Comparison of ENCODE assay signal across 1 cellular context in genomic region chr5:139517683-139518564, GRCh38.
TF ChIP-seq lines count a peak whose summit lies in the region.

No MANE protein-coding gene starts in this region.

TF ChIP-seq in K562, 482 proteins besides CTCF, POLR2A, EP300 and RAD21 (continued from another document and continues in another):
- TF ChIP-seq ZNF507 (tag; conservative IDR thresholded peaks at IDR 0.05) (no peak), ASH1L (IDR thresholded peaks at IDR 0.05; ENCODE audit: borderline replicate concordance, low read depth, partially characterized antibody) (no peak), ZNF431 (CRISPR knock-in tag; IDR thresholded peaks at IDR 0.05) (no peak; the same call in 1 of the 2 replicates), TRIM28 (IDR thresholded peaks at IDR 0.05) (no peak; the same call in 1 of the 2 replicates), MTA1 (IDR thresholded peaks at IDR 0.05; ENCODE audit: borderline replicate concordance) (0 out of 2 replicates have a peak, but pooled peaks have one; percentile 35), HNRNPLL (IDR thresholded peaks at IDR 0.05; ENCODE audit: low read depth, low read length, poor library complexity, severe bottlenecking) (peak; percentile 46), MEF2D (tag; conservative IDR thresholded peaks at IDR 0.05; ENCODE audit: low read depth) (0 out of 2 replicates have a peak, but pooled peaks have one; percentile 38), MYBL2 (IDR thresholded peaks at IDR 0.05; ENCODE audit: low read depth) (no peak), MYBL2 (CRISPR knock-in tag; IDR thresholded peaks at IDR 0.05; ENCODE audit: borderline replicate concordance) (no peak), ARID2 (IDR thresholded peaks at IDR 0.05) (no peak), STAT5B (CRISPR knock-in tag; IDR thresholded peaks at IDR 0.05) (no peak), CHD1 (IDR thresholded peaks at IDR 0.05; ENCODE audit: low read length) (peak; percentile 42), SP2 (IDR thresholded peaks at IDR 0.05; ENCODE audit: extremely low read depth, low read depth, low read length, poor library complexity, severe bottlenecking) (no peak), EP400 (IDR thresholded peaks at IDR 0.05) (peak; percentile 91), GTF3C2 (IDR thresholded peaks at IDR 0.05; ENCODE audit: borderline replicate concordance, extremely low read depth, insufficient read length) (no peak), ZC3H8 (IDR thresholded peaks at IDR 0.05) (no peak; the same call in 1 of the 2 replicates), JUNB (CRISPR knock-in tag; conservative IDR thresholded peaks at IDR 0.05) (peak; percentile 80), ZBED1 (IDR thresholded peaks at IDR 0.05) (no peak), KLF16 (IDR thresholded peaks at IDR 0.05) (peak; percentile 52), PYGO2 (tag; IDR thresholded peaks at IDR 0.05) (no peak), ZBTB5 (IDR thresholded peaks at IDR 0.05) (no peak), HCFC1 (IDR thresholded peaks at IDR 0.05; ENCODE audit: low read depth, low read length) (peak; percentile 69), ZNF253 (CRISPR knock-in tag; conservative IDR thresholded peaks at IDR 0.05) (no peak), MAFG (tag; conservative IDR thresholded peaks at IDR 0.05) (no peak), TGIF2 (CRISPR knock-in tag; IDR thresholded peaks at IDR 0.05) (no peak), ELF2 (CRISPR knock-in tag; IDR thresholded peaks at IDR 0.05) (no peak), TBL1XR1 (IDR thresholded peaks at IDR 0.05; ENCODE audit: low read length in 2 of 2) (peak in 1 of 2 experiments; percentile 70; a peak in 2 of 4 replicates), NELFE (IDR thresholded peaks at IDR 0.05; ENCODE audit: insufficient read depth, insufficient read length) (no peak), ESRRB (CRISPR knock-in tag; IDR thresholded peaks at IDR 0.05; ENCODE audit: borderline replicate concordance) (no peak), SMC3 (conservative IDR thresholded peaks at IDR 0.05; ENCODE audit: insufficient read depth, low read depth, low read length) (peak; percentile 76), MCM7 (IDR thresholded peaks at IDR 0.05) (no peak), XRCC3 (IDR thresholded peaks at IDR 0.05) (no peak), SMAD4 (CRISPR knock-in tag; conservative IDR thresholded peaks at IDR 0.05) (peak; percentile 98), SIN3A (IDR thresholded peaks at IDR 0.05; ENCODE audit: borderline replicate concordance in 2 of 2, control insufficient read depth in 1 of 2, low read depth in 2 of 2, low read length in 2 of 2) (no peak; a peak in 1 of 4 replicates), GABPA (tag; conservative IDR thresholded peaks at IDR 0.05; ENCODE audit: low read depth) (peak; percentile 74), ZNF785 (CRISPR knock-in tag; IDR thresholded peaks at IDR 0.05) (no peak), SNAPC5 (CRISPR knock-in tag; IDR thresholded peaks at IDR 0.05) (no peak), ZFP30 (CRISPR knock-in tag; IDR thresholded peaks at IDR 0.05; ENCODE audit: borderline replicate concordance) (no peak), TSHZ1 (CRISPR knock-in tag; IDR thresholded peaks at IDR 0.05) (no peak), POLR2B (IDR thresholded peaks at IDR 0.05; ENCODE audit: low read depth, partially characterized antibody) (peak; percentile 74), TRIM24 (IDR thresholded peaks at IDR 0.05) (peak in 1 of 2 experiments; percentile 65; a peak in 2 of 4 replicates), FOXJ2 (tag; IDR thresholded peaks at IDR 0.05) (no peak), ZNF592 (IDR thresholded peaks at IDR 0.05) (peak; percentile 95), ZNF311 (CRISPR knock-in tag; IDR thresholded peaks at IDR 0.05) (no peak), SPI1 (IDR thresholded peaks at IDR 0.05; ENCODE audit: borderline replicate concordance, low read depth, low read length) (no peak), HOMEZ (CRISPR knock-in tag; IDR thresholded peaks at IDR 0.05) (no peak), ZNF444 (CRISPR knock-in tag; IDR thresholded peaks at IDR 0.05) (0 out of 2 replicates have a peak, but pooled peaks have one; percentile 14), ZBTB49 (CRISPR knock-in tag; IDR thresholded peaks at IDR 0.05; ENCODE audit: borderline replicate concordance) (no peak), ATF6 (CRISPR knock-in tag; IDR thresholded peaks at IDR 0.05) (peak; percentile 98; the same call in 1 of the 2 replicates), SETDB1 (IDR thresholded peaks at IDR 0.05; ENCODE audit: low read length) (no peak), SMARCB1 (IDR thresholded peaks at IDR 0.05; ENCODE audit: insufficient read length, low read depth) (no peak), NCOA1 (IDR thresholded peaks at IDR 0.05; ENCODE audit: low read depth) (peak; percentile 54; the same call in 1 of the 2 replicates)
